Comparison of ENCODE assay signal across 15 cellular contexts in genomic region chr7:70416611-70417010, GRCh38.
DNase-seq lines count a peak whose midpoint lies in the region; ATAC-seq lines count a peak whose summit lies in the region.
"Had no signal": no experiment of that assay in that cellular context is flagged by ENCODE, and none has a peak within 500 bp of the region (broad histone marks: within the 10 kb centered on the region; RNA-seq: fewer than 3 reads in every experiment).

No MANE protein-coding gene starts in this region.

- H3K27me3 ChIP-seq in Karpas-422 (ENCODE audit: low read length) = no peaks in the 10 kb centered on the region
- H3K27me3 ChIP-seq: esophagus muscularis mucosa, testis had no signal

- H2AFZ ChIP-seq in Karpas-422 (ENCODE audit: low read length) = no peak overlapping the region

- peaks cover 87% of the 10 kb centered on the region for H3K4me1 ChIP-seq in Karpas-422 (ENCODE audit: low read length)
- H3K4me1 ChIP-seq: esophagus muscularis mucosa, testis had no signal

- DNase-seq in Karpas-422 = peak; percentile 94
- peak in 4 of 61 donors; percentile 40 to 48 (median 46) for DNase-seq in caudate nucleus (lab: John Stamatoyannopoulos, UW)
- peak; percentile 39 for DNase-seq in stimulated activated naive B cell treated with anti-CD40 and anti-IgM and Interleukin-4, amounts not matched to agents 10 μg/mL and 1 μg/mL and 100 μg/mL, for 72 hours
- DNase-seq in activated CD4-positive, alpha-beta T cell treated with anti-CD3 and anti-CD28 coated beads, Interleukin-2, amount 50 U/mL, for 4 hours = no peak
- no peak for DNase-seq in islet precursor cell
- DNase-seq: activated CD4-positive, alpha-beta T cell treated with anti-CD3 and anti-CD28 coated beads, Interleukin-2, amount 50 U/mL, for 1 hour; left cardiac atrium; stimulated activated CD4-positive, alpha-beta T cell treated with anti-CD3 and anti-CD28 coated beads, Interleukin-15, amount 100 ng/mL, for 24 hours; T1000; testis had no signal

- peak overlapping the region; percentile 32 for H3K4me3 ChIP-seq in Karpas-422 (ENCODE audit: low read length)
- H3K4me3 ChIP-seq: esophagus muscularis mucosa, testis had no signal

- no peaks in the 10 kb centered on the region for H3K9me3 Mint-ChIP-seq in stimulated activated naive B cell treated with anti-CD40 and anti-IgM and Interleukin-4, amounts not matched to agents 10 μg/mL and 1 μg/mL and 100 μg/mL, for 72 hours

- H3K9me2 ChIP-seq in Karpas-422 (replicated peaks; ENCODE audit: insufficient read depth, low read length) = no peaks in the 10 kb centered on the region

- H3K79me2 ChIP-seq in Karpas-422 (ENCODE audit: low read length) = no peaks in the 10 kb centered on the region

- peaks cover 21 to 32% of the 10 kb centered on the region in 2 donors for H3K4me1 Mint-ChIP-seq in stimulated activated naive B cell treated with anti-CD40 and anti-IgM and Interleukin-4, amounts not matched to agents 10 μg/mL and 1 μg/mL and 100 μg/mL, for 72 hours

- peak; percentile 38 for ATAC-seq in GM19351 (IDR thresholded peaks at IDR 0.05; ENCODE audit: unreplicated experiment)
- ATAC-seq in stimulated activated naive B cell treated with anti-CD40 and anti-IgM and Interleukin-4, amounts not matched to agents 10 μg/mL and 1 μg/mL and 100 μg/mL, for 72 hours (replicated peaks) = peak; percentile 58 to 60
- no peak for ATAC-seq in HG02588 (IDR thresholded peaks at IDR 0.05; ENCODE audit: unreplicated experiment)
- ATAC-seq: left cardiac atrium had no signal

- no peaks in the 10 kb centered on the region for H3K27me3 Mint-ChIP-seq in stimulated activated naive B cell treated with anti-CD40 and anti-IgM and Interleukin-4, amounts not matched to agents 10 μg/mL and 1 μg/mL and 100 μg/mL, for 72 hours

- peak overlapping the region; percentile 6 for H3K27ac Mint-ChIP-seq in stimulated activated naive B cell treated with anti-CD40 and anti-IgM and Interleukin-4, amounts not matched to agents 10 μg/mL and 1 μg/mL and 100 μg/mL, for 72 hours

- H3K27ac ChIP-seq in Karpas-422 (ENCODE audit: low read length) = peak overlapping the region; percentile 97
- H3K27ac ChIP-seq in caudate nucleus (ENCODE audit: low read depth, low read length) = peak overlapping the region; percentile 92
- H3K27ac ChIP-seq: C4-2B, esophagus muscularis mucosa, HL-60, testis had no signal

- no peaks in the 10 kb centered on the region for H3K9me3 ChIP-seq in Karpas-422 (ENCODE audit: low read length)
- H3K9me3 ChIP-seq: esophagus muscularis mucosa, testis had no signal

- no peaks in the 10 kb centered on the region for H3K36me3 Mint-ChIP-seq in stimulated activated naive B cell treated with anti-CD40 and anti-IgM and Interleukin-4, amounts not matched to agents 10 μg/mL and 1 μg/mL and 100 μg/mL, for 72 hours

- no peaks in the 10 kb centered on the region for H3K36me3 ChIP-seq in Karpas-422 (ENCODE audit: insufficient read depth, low read length)
- H3K36me3 ChIP-seq: esophagus muscularis mucosa had no signal

- peak overlapping the region; percentile 23 to 42 for H3K4me3 Mint-ChIP-seq in stimulated activated naive B cell treated with anti-CD40 and anti-IgM and Interleukin-4, amounts not matched to agents 10 μg/mL and 1 μg/mL and 100 μg/mL, for 72 hours

- no peaks in the 10 kb centered on the region for H4K20me1 ChIP-seq in Karpas-422 (ENCODE audit: insufficient read depth, low read depth, low read length)

- H3K4me2 ChIP-seq in Karpas-422 (ENCODE audit: low read depth, low read length, poor library complexity, severe bottlenecking) = peak overlapping the region; percentile 68

- peak overlapping the region; percentile 72 for H3K9ac ChIP-seq in Karpas-422 (ENCODE audit: low read length)

Comparison
In these comparisons a context has a peak if more than half of its experiments do, and no peak if none do; other contexts are left out.
1. DNase-seq: peak in Karpas-422 (single experiment) and stimulated activated naive B cell treated with anti-CD40 and anti-IgM and Interleukin-4, amounts not matched to agents 10 μg/mL and 1 μg/mL and 100 μg/mL, for 72 hours (single experiment); none in activated CD4-positive, alpha-beta T cell treated with anti-CD3 and anti-CD28 coated beads, Interleukin-2, amount 50 U/mL, for 4 hours (0 of 2) and islet precursor cell (single experiment).